Comparison of ENCODE assay signal across 13 cellular contexts in the genomic region with DNA sequence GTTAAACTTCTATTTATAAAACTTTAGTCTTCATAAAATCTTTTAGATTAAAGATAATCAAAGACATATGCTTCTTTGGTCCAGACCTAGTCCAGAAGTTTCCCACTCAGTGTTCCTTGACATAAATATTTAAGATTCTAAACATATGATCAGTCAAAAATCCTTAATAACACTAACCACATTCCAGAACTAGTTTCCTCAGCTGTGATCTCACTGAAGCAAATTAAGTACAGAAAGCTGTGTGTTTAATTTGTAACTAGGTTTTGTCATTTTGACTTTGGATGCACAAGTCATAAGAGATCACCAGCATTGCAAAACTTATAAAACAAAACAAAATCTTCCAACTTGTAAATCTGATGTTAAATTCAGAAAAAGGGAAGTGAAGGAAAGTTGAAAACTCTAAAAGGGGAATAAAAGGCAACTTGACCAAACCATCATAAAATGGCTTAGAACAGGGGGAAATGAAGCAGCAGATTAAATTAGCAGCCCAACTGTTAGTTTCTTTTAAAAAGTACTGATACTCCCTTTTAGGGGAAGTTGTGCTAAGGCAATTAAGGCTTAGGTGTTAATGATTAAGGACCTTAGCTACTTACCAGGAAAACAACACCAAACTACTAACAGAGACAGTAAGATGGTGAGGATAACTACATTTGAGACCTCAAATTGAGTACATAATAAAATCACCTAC. TPM values are rescaled to one million over a fixed set of nuclear protein-coding genes. Genes with fewer than 3 reads are reported as not detected.
DNase-seq lines count a peak whose midpoint lies in the region; ATAC-seq and TF ChIP-seq lines count a peak whose summit lies in the region.
"Had no signal": no experiment of that assay in that cellular context is flagged by ENCODE, and none has a peak within 500 bp of the region (broad histone marks: within the 10 kb centered on the region; RNA-seq: fewer than 3 reads in every experiment).

No MANE protein-coding gene starts in this region.

- H3K9me3 Mint-ChIP-seq in WTC11 = no peaks in the 10 kb centered on the region
- H3K9me3 Mint-ChIP-seq: memory B cell had no signal

- no peak overlapping the region for H3K27ac ChIP-seq in vagina
- H3K27ac ChIP-seq: cardiac muscle cell, thoracic aorta had no signal

- H3K4me3 ChIP-seq in vagina = no peak overlapping the region
- H3K4me3 ChIP-seq: cardiac muscle cell, thoracic aorta had no signal

- no peak overlapping the region for H3K4me3 Mint-ChIP-seq in WTC11
- H3K4me3 Mint-ChIP-seq: memory B cell had no signal

- H3K36me3 ChIP-seq in vagina = peaks cover 0 to 6% of the 10 kb centered on the region in 2 donors

- TF ChIP-seq POLR2A in vagina (IDR thresholded peaks at IDR 0.05) = no peak

- intact Hi-C loops in vagina (cut with DNase I) = no loop called here

- POLR2A ChIA-PET in WTC11 (lab: Charles Lee) = no interaction called here

- no peaks in the 10 kb centered on the region for H3K9me3 ChIP-seq in vagina
- H3K9me3 ChIP-seq: thoracic aorta had no signal

- H3K4me1 ChIP-seq in vagina = peaks cover 9% of the 10 kb centered on the region

- no peak for ATAC-seq in WTC11

- H3K27ac Mint-ChIP-seq in WTC11 = peak overlapping the region; percentile 85; the same call in 1 of the 2 replicates

- in situ Hi-C loops in GM13976 (cut with MboI; ENCODE audit: low sequenced_read_pairs, unreplicated experiment) = no loop called here

- H3K27me3 ChIP-seq in vagina = no peaks in the 10 kb centered on the region
- H3K27me3 ChIP-seq: cardiac muscle cell had no signal

- DNase-seq in EH (ENCODE audit: low read depth) (peak; percentile 94), HS-5 (ENCODE audit: low read depth) (peak; percentile 61), WTC11 (ENCODE audit: low spot score) (no peak), kidney tubule cell (ENCODE audit: low spot score) (peak; percentile 79), vagina (ENCODE audit: extremely low spot score in 2 of 2) (no peak), GM13976 (ENCODE audit: low spot score) (no peak), NCI-H2171 treated with DMSO at 0.1 percent for 48 hours (lab: John Stamatoyannopoulos, UW) (no peak), NCI-H187 treated with DMSO at 0.1 percent for 48 hours (lab: John Stamatoyannopoulos, UW) (no peak)
- DNase-seq: activated T-cell treated with anti-CD3 and anti-CD28 coated beads, Interleukin-2, amount 50 U/mL, for 1 hour; NCI-H748 treated with DMSO at 0.1 percent for 48 hours had no signal

- H3K36me3 Mint-ChIP-seq in WTC11 = peaks cover 18% of the 10 kb centered on the region

- CTCF ChIA-PET in WTC11 (lab: Charles Lee) = interaction anchor here (1.1 kb wide), 1 partner anchor 65 kb away, joined by 4 read pairs; no protein-coding TSS in a partner anchor

- no peak for TF ChIP-seq CTCF in WTC11 (IDR thresholded peaks at IDR 0.05)
- TF ChIP-seq CTCF in vagina (IDR thresholded peaks at IDR 0.05) = no peak
- TF ChIP-seq CTCF in GM13976 (IDR thresholded peaks at IDR 0.05; ENCODE audit: borderline replicate concordance, control extremely low read depth, extremely low read depth, insufficient read depth, missing control alignments) = no peak

- no peaks in the 10 kb centered on the region for H3K4me1 Mint-ChIP-seq in WTC11

- no peaks in the 10 kb centered on the region for H3K27me3 Mint-ChIP-seq in WTC11 (ENCODE audit: low read depth)
- H3K27me3 Mint-ChIP-seq: memory B cell had no signal

TF ChIP-seq in WTC11, 78 proteins besides CTCF, POLR2A, EP300 and RAD21:
- TF ChIP-seq, protein P1, sequence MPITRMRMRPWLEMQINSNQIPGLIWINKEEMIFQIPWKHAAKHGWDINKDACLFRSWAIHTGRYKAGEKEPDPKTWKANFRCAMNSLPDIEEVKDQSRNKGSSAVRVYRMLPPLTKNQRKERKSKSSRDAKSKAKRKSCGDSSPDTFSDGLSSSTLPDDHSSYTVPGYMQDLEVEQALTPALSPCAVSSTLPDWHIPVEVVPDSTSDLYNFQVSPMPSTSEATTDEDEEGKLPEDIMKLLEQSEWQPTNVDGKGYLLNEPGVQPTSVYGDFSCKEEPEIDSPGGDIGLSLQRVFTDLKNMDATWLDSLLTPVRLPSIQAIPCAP (CRISPR knock-in tag; IDR thresholded peaks at IDR 0.05) = no peak
- TF ChIP-seq ATF3 (CRISPR knock-in tag; conservative IDR thresholded peaks at IDR 0.05) (no peak), MAX (CRISPR knock-in tag; IDR thresholded peaks at IDR 0.05) (no peak), PRRX2 (CRISPR knock-in tag; IDR thresholded peaks at IDR 0.05) (no peak), TEAD1 (CRISPR knock-in tag; IDR thresholded peaks at IDR 0.05) (no peak), EMX1 (CRISPR knock-in tag; IDR thresholded peaks at IDR 0.05) (no peak), TP53 (CRISPR knock-in tag; IDR thresholded peaks at IDR 0.05) (no peak), TEAD4 (CRISPR knock-in tag; IDR thresholded peaks at IDR 0.05) (no peak), GABPB1 (CRISPR knock-in tag; IDR thresholded peaks at IDR 0.05) (no peak), ZNF425 (CRISPR knock-in tag; conservative IDR thresholded peaks at IDR 0.05) (no peak), GTF2I (CRISPR knock-in tag; conservative IDR thresholded peaks at IDR 0.05) (no peak)

RNA-seq across cellular contexts. Expression of gene SH2B3, which starts 56.6 kb away (rescaled TPM):
- total RNA-seq in WTC11 (2021) (20.5 to 31.8 TPM (median 20.7 TPM) in 3 replicates), vagina (24.1 TPM)

Comparison
In these comparisons a context has a peak if more than half of its experiments do, and no peak if none do; other contexts are left out.
1. DNase-seq: peak in EH (single experiment), HS-5 (single experiment) and kidney tubule cell (single experiment); none in WTC11 (single experiment), vagina (0 of 2), GM13976 (single experiment), NCI-H2171 treated with DMSO at 0.1 percent for 48 hours (single experiment) and NCI-H187 treated with DMSO at 0.1 percent for 48 hours (single experiment).